Comparison of ENCODE assay signal across 25 cellular contexts in the genomic region with DNA sequence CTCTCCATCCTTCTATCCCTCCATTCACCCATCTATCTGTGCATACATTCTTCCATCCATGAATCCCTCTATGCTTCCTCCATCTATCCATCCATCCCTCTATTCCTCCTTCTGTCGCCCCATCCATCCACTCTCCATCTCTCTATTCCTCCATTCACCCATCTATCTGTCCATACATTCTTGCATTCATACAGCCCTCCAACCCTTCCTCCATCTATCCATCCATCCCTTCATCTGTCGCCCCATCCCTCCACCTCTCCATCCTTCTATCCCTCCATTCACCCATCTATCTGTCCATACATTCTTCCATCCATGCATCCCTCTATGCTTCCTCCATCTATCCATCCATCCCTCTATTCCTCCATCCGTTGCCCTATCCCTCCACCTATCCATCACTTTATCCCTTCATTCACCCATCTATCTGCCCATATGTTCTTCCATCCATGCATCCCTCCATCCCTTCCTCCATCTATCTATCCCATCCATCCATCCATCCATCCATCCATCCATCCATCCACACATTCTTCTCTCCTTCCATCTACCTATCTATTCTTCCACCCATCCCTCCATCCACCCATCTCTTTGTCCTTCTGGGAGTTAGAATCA.
"Had no signal": no experiment of that assay in that cellular context is flagged by ENCODE, and none has a peak within 500 bp of the region (broad histone marks: within the 10 kb centered on the region; RNA-seq: fewer than 3 reads in every experiment).

No MANE protein-coding gene starts in this region.

- H3K27ac ChIP-seq: esophagus squamous epithelium, neural progenitor cell, prostate gland, right atrium auricular region, skin epidermis, spleen, testis, tibial artery had no signal

- H2AFZ ChIP-seq: neural progenitor cell had no signal

- H3K36me3 ChIP-seq: esophagus squamous epithelium, neural progenitor cell, prostate gland, right atrium auricular region, spleen, tibial artery had no signal

- DNase-seq: cortex of kidney; effector memory CD8-positive, alpha-beta T cell; erythroblast; esophagus squamous epithelium; foreskin melanocyte; hypothalamus; kidney; mesenchymal stem cell; mucosa of descending colon; naive B cell; nucleus accumbens; spleen; stimulated activated CD4-positive, alpha-beta T cell treated with anti-CD3 and anti-CD28 coated beads, Interleukin-4, amount 100 ng/mL, for 4 hours; stimulated activated naive CD8-positive, alpha-beta T cell treated with anti-CD3 and anti-CD28 coated beads, Interleukin-15, Interleukin-2, amounts not matched to agents 100 U/mL and 50 U/mL, for 24 hours; substantia nigra; testis; tibial artery had no signal

- H3K9me3 ChIP-seq: esophagus squamous epithelium, mucosa of descending colon, prostate gland, right atrium auricular region, spleen, testis, tibial artery had no signal

- H3K27me3 ChIP-seq: neural progenitor cell, right atrium auricular region, testis, tibial artery had no signal

- ATAC-seq: effector memory CD8-positive, alpha-beta T cell; left lobe of liver; mucosa of descending colon; natural killer cell treated with Interleukin-12 subunit alpha and Interleukin-12 subunit beta and Interleukin-15 and Interleukin-18, amount 100 ng/mL, for 72 hours; stimulated activated memory B cell treated with anti-CD40 and anti-IgM and Interleukin-4, amounts not matched to agents 10 μg/mL and 1 μg/mL and 100 μg/mL, for 72 hours; stimulated activated naive CD8-positive, alpha-beta T cell treated with anti-CD3 and anti-CD28 coated beads, Interleukin-15, Interleukin-2, amounts not matched to agents 100 U/mL and 50 U/mL, for 24 hours had no signal

- H3K4me3 ChIP-seq: esophagus squamous epithelium, mucosa of descending colon, neural progenitor cell, prostate gland, right atrium auricular region, skin epidermis, spleen, testis, tibial artery had no signal

- FAIRE-seq: endometrium, kidney had no signal

- H3K9ac ChIP-seq: neural progenitor cell had no signal

- H3K4me2 ChIP-seq: neural progenitor cell had no signal
